ENCODE assay signal across 19 cellular contexts in the genomic region with DNA sequence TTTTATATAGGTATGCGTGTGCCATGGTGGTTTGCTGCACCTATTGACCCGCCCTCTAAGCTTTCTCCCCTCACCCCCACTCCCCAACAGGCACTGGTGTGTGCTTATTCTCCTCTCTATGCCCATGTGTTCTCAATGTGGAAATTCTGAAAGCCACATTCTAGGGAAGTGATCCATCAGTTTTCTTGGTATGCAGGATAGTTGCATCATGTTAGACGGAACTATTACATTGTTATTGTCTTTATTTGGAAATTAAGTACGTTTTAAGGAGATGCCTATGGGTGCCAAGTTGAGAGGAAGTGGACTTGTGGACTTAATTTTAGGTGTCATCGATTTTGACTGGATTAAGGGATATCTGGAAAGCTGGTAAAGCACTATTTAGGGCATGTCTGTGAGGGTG.
"Had no signal": no experiment of that assay in that cellular context is flagged by ENCODE, and none has a peak within 500 bp of the region (broad histone marks: within the 10 kb centered on the region; RNA-seq: fewer than 3 reads in every experiment).

No MANE protein-coding gene starts in this region.

- DNase-seq: activated B cell treated with CpG ODN at 0.5 μM for 24 hours; activated CD4-positive, alpha-beta memory T cell treated with anti-CD3 and anti-CD28 coated beads, Interleukin-2, amount 10 ng/mL, durations not matched to agents 7 days and 5 days; activated CD4-positive, alpha-beta T cell treated with anti-CD3 and anti-CD28 coated beads for 4 hours; activated naive CD4-positive, alpha-beta T cell treated with Interleukin-2 at 50 U/mL for 16 hours; activated naive CD8-positive, alpha-beta T cell treated with anti-CD3 and anti-CD28 coated beads, Interleukin-2, amount 10 ng/mL, durations not matched to agents 7 days and 5 days; activated T-cell treated with anti-CD3 and anti-CD28 coated beads, Interleukin-2, amount 50 U/mL, for 1 hour; anterior cingulate cortex; cortex of kidney; effector CD4-positive, alpha-beta T cell; foreskin melanocyte; glutamatergic neuron; hippocampal formation; lower lobe of right lung; spleen; stimulated activated CD4-positive, alpha-beta T cell treated with anti-CD3 and anti-CD28 coated beads, Interleukin-4, amount 100 ng/mL, for 4 hours; stimulated activated naive B cell treated with anti-CD40 and anti-IgM and Interleukin-4, amounts not matched to agents 10 μg/mL and 1 μg/mL and 100 μg/mL, for 72 hours had no signal

- H3K4me3 ChIP-seq: lower lobe of right lung, spleen had no signal

- H3K27ac ChIP-seq: lower lobe of right lung, neutrophil, parathyroid adenoma, spleen had no signal

- H3K4me1 ChIP-seq: parathyroid adenoma, spleen had no signal

- H3K27me3 ChIP-seq: neutrophil, spleen had no signal

- H3K36me3 ChIP-seq: lower lobe of right lung, neutrophil, spleen had no signal

- FAIRE-seq: keratinocyte had no signal

- H3K9me3 ChIP-seq: lower lobe of right lung, neutrophil, spleen had no signal
